In genomic region chr2:191006297-191006696, GRCh38 we compare ENCODE assay signal across 15 cellular contexts. TPM values are rescaled to one million over a fixed set of nuclear protein-coding genes. Genes with fewer than 3 reads are reported as not detected.
A peak's percentile ranks its signal among the peaks of the same experiment; 100 is the strongest.
DNase-seq lines count a peak whose midpoint lies in the region; ATAC-seq lines count a peak whose summit lies in the region.
"Had no signal": no experiment of that assay in that cellular context is flagged by ENCODE, and none has a peak within 500 bp of the region (broad histone marks: within the 10 kb centered on the region; RNA-seq: fewer than 3 reads in every experiment).

No MANE protein-coding gene starts in this region.

- H3K4me1 Mint-ChIP-seq in T-helper 1 cell treated with Interleukin-12 subunit alpha and Interleukin-12 subunit beta and Interleukin-4 antibody, amounts not matched to agents 30 μg/mL and 1 μg/mL, for 36 hours (ENCODE audit: low read depth), result peaks cover 66% of the 10 kb centered on the region
- H3K4me1 Mint-ChIP-seq in activated naive CD4-positive, alpha-beta T cell treated with anti-CD3 and anti-CD28 coated beads, Interleukin-2, amount 50 U/mL, for 24 hours, result peaks cover 82% of the 10 kb centered on the region
- H3K4me1 Mint-ChIP-seq in activated naive CD4-positive, alpha-beta T cell treated with anti-CD3 and anti-CD28 coated beads for 36 hours (ENCODE audit: low read depth), result peaks cover 76% of the 10 kb centered on the region
- H3K4me1 Mint-ChIP-seq in T-cell, result peaks cover 83 to 92% (median 84%) of the 10 kb centered on the region in 3 donors
- H3K4me1 Mint-ChIP-seq in naive thymus-derived CD8-positive, alpha-beta T cell, result peaks cover 23 to 86% (median 76%) of the 10 kb centered on the region in 4 donors

- ATAC-seq in T-cell (replicated peaks in 1 of 4), result no peak
- ATAC-seq in naive thymus-derived CD8-positive, alpha-beta T cell, result no peak
- ATAC-seq: K562 had no signal

- CTCF ChIA-PET in activated naive CD4-positive, alpha-beta T cell treated with anti-CD3 and anti-CD28 coated beads for 36 hours (lab: Charles Lee), result no interaction called here
- CTCF ChIA-PET in T-cell (lab: Charles Lee), result no interaction called here

- POLR2A ChIA-PET in T-cell (lab: Charles Lee), result no interaction called here
- POLR2A ChIA-PET in naive thymus-derived CD8-positive, alpha-beta T cell (lab: Charles Lee), result interaction anchor here (1.0 kb wide), 3 partner anchors 20 to 125 kb away, joined by 3 read pairs; no protein-coding TSS in a partner anchor

- H3K27me3 Mint-ChIP-seq in T-helper 1 cell treated with Interleukin-12 subunit alpha and Interleukin-12 subunit beta and Interleukin-4 antibody, amounts not matched to agents 30 μg/mL and 1 μg/mL, for 36 hours (ENCODE audit: low read depth), result no peaks in the 10 kb centered on the region
- no peaks in the 10 kb centered on the region for H3K27me3 Mint-ChIP-seq in activated naive CD4-positive, alpha-beta T cell treated with anti-CD3 and anti-CD28 coated beads, Interleukin-2, amount 50 U/mL, for 24 hours
- no peaks in the 10 kb centered on the region for H3K27me3 Mint-ChIP-seq in activated naive CD4-positive, alpha-beta T cell treated with anti-CD3 and anti-CD28 coated beads for 36 hours (ENCODE audit: low read depth)
- no peaks in the 10 kb centered on the region for H3K27me3 Mint-ChIP-seq in T-cell
- no peaks in the 10 kb centered on the region for H3K27me3 Mint-ChIP-seq in naive thymus-derived CD8-positive, alpha-beta T cell

- intact Hi-C loops in activated naive CD4-positive, alpha-beta T cell treated with anti-CD3 and anti-CD28 coated beads for 36 hours (cut with micrococcal nuclease), result no loop called here

- H3K27ac Mint-ChIP-seq in T-helper 1 cell treated with Interleukin-12 subunit alpha and Interleukin-12 subunit beta and Interleukin-4 antibody, amounts not matched to agents 30 μg/mL and 1 μg/mL, for 36 hours, result peak overlapping the region; percentile 9
- H3K27ac Mint-ChIP-seq in activated naive CD4-positive, alpha-beta T cell treated with anti-CD3 and anti-CD28 coated beads, Interleukin-2, amount 50 U/mL, for 24 hours, result peak overlapping the region; percentile 85
- H3K27ac Mint-ChIP-seq in activated naive CD4-positive, alpha-beta T cell treated with anti-CD3 and anti-CD28 coated beads for 36 hours, result no peak overlapping the region
- H3K27ac Mint-ChIP-seq in T-cell, result peak overlapping the region; percentile 63 to 82
- H3K27ac Mint-ChIP-seq in naive thymus-derived CD8-positive, alpha-beta T cell, result peak overlapping the region in 6 of 10 donors; percentile 43 to 92 (median 64)

- peak overlapping the region; percentile 36 for H3K4me3 Mint-ChIP-seq in T-helper 1 cell treated with Interleukin-12 subunit alpha and Interleukin-12 subunit beta and Interleukin-4 antibody, amounts not matched to agents 30 μg/mL and 1 μg/mL, for 36 hours
- H3K4me3 Mint-ChIP-seq in activated naive CD4-positive, alpha-beta T cell treated with anti-CD3 and anti-CD28 coated beads, Interleukin-2, amount 50 U/mL, for 24 hours, result no peak overlapping the region
- H3K4me3 Mint-ChIP-seq in activated naive CD4-positive, alpha-beta T cell treated with anti-CD3 and anti-CD28 coated beads for 36 hours, result no peak overlapping the region
- H3K4me3 Mint-ChIP-seq in T-cell, result peak overlapping the region in 2 of 3 donors; percentile 51 to 69
- peak overlapping the region in 2 of 10 donors; percentile 4 to 40 for H3K4me3 Mint-ChIP-seq in naive thymus-derived CD8-positive, alpha-beta T cell

- peaks cover 36% of the 10 kb centered on the region for H3K9me3 Mint-ChIP-seq in T-helper 1 cell treated with Interleukin-12 subunit alpha and Interleukin-12 subunit beta and Interleukin-4 antibody, amounts not matched to agents 30 μg/mL and 1 μg/mL, for 36 hours
- H3K9me3 Mint-ChIP-seq in activated naive CD4-positive, alpha-beta T cell treated with anti-CD3 and anti-CD28 coated beads, Interleukin-2, amount 50 U/mL, for 24 hours, result peaks cover 6% of the 10 kb centered on the region
- H3K9me3 Mint-ChIP-seq in activated naive CD4-positive, alpha-beta T cell treated with anti-CD3 and anti-CD28 coated beads for 36 hours, result peaks cover 21% of the 10 kb centered on the region
- peaks cover 0 to 5% (median 0%) of the 10 kb centered on the region in 3 donors for H3K9me3 Mint-ChIP-seq in T-cell
- H3K9me3 Mint-ChIP-seq in naive thymus-derived CD8-positive, alpha-beta T cell, result peaks cover 0 to 8% (median 2%) of the 10 kb centered on the region in 9 donors

- no peak for DNase-seq in T-helper 1 cell
- DNase-seq in activated naive CD4-positive, alpha-beta T cell treated with anti-CD3 and anti-CD28 coated beads for 36 hours, result no peak
- DNase-seq in T-cell, result no peak
- no peak for DNase-seq in naive thymus-derived CD8-positive, alpha-beta T cell
- DNase-seq in SIG-M5 (lab: John Stamatoyannopoulos, UW), result no peak
- DNase-seq in NCI-H345 (lab: John Stamatoyannopoulos, UW), result no peak
- DNase-seq: Calu3, NCI-H1048, NCI-H2227 treated with DMSO at 0.1 percent for 48 hours, NCI-H526 treated with DMSO at 0.1 percent for 48 hours, OCI-M1, RPMI8226 had no signal

- peaks cover 92% of the 10 kb centered on the region for H3K36me3 Mint-ChIP-seq in T-helper 1 cell treated with Interleukin-12 subunit alpha and Interleukin-12 subunit beta and Interleukin-4 antibody, amounts not matched to agents 30 μg/mL and 1 μg/mL, for 36 hours (ENCODE audit: low read depth)
- H3K36me3 Mint-ChIP-seq in activated naive CD4-positive, alpha-beta T cell treated with anti-CD3 and anti-CD28 coated beads, Interleukin-2, amount 50 U/mL, for 24 hours, result peaks cover 61% of the 10 kb centered on the region
- peaks cover 83% of the 10 kb centered on the region for H3K36me3 Mint-ChIP-seq in activated naive CD4-positive, alpha-beta T cell treated with anti-CD3 and anti-CD28 coated beads for 36 hours (ENCODE audit: low read depth)
- H3K36me3 Mint-ChIP-seq in T-cell, result peaks cover 80% of the 10 kb centered on the region
- peaks cover 41 to 94% (median 83%) of the 10 kb centered on the region in 3 donors for H3K36me3 Mint-ChIP-seq in naive thymus-derived CD8-positive, alpha-beta T cell

RNA-seq across cellular contexts. Expression of gene STAT1, which starts 7.7 kb away (rescaled TPM):
- total RNA-seq in activated naive CD4-positive, alpha-beta T cell treated with anti-CD3 and anti-CD28 coated beads for 36 hours, result 100 to 1,000 TPM; 376 to 402 TPM
- total RNA-seq in T-cell, result 100 to 1,000 TPM in 3 of 5 donors, 10 to 100 TPM in 2; 77.6 to 229 (median 152) TPM
- total RNA-seq in naive thymus-derived CD8-positive, alpha-beta T cell, result 10 to 100 TPM; 62.8 to 74.9 TPM
- polyA plus RNA-seq in naive thymus-derived CD8-positive, alpha-beta T cell, result 100 to 1,000 TPM; 154 to 231 (median 217) TPM

Comparison
In these comparisons a context has a peak if more than half of its experiments do, and no peak if none do; other contexts are left out.
1. H3K4me3 Mint-ChIP-seq: peak in T-helper 1 cell treated with Interleukin-12 subunit alpha and Interleukin-12 subunit beta and Interleukin-4 antibody, amounts not matched to agents 30 μg/mL and 1 μg/mL, for 36 hours (single experiment) and T-cell (2 of 3); none in activated naive CD4-positive, alpha-beta T cell treated with anti-CD3 and anti-CD28 coated beads, Interleukin-2, amount 50 U/mL, for 24 hours (single experiment) and activated naive CD4-positive, alpha-beta T cell treated with anti-CD3 and anti-CD28 coated beads for 36 hours (single experiment).